ENCODE assay signal across 16 cellular contexts in the genomic region with DNA sequence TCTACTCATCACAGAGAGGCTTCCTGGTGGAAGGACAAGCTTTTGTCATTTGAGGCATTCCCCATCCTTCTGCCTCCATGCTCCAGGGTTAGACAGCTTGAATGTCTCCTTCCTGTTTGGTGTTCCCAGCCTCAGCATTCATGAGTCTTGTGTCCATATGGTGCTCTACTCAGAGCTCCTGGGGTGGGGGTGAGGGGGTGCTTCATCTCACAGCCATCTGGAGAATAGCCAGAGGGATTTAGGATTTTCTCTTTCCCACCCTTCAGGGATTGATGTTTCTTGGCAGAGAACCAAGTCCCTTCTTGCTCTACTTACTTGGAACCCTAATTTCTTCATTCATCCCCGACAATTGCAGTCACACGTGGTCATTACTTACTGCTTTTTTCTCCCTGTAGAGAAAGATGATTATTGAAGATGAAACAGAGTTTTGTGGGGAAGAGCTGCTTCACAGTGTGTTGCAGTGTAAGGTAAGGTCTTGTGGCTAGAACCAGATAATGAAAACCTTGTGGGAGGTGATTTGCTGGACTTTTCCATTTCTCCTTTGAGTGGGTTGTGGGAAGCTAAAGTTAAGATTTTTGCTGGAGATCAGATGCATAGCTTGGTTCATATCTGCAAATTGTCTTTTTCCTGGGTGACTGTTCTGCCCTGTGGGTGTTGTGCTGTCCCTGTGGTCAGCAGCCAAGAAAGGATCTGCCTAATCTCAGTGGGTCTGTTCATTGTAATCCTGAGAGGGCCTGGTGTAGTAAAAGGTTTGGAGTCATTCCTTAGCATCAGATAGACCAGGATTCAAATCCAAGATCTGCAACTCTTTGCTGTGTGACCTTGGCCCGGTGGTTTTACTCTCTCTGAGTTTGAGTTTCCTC. TPM values are rescaled to one million over a fixed set of nuclear protein-coding genes. Genes with fewer than 3 reads are reported as not detected.
DNase-seq lines count a peak whose midpoint lies in the region; ATAC-seq lines count a peak whose summit lies in the region.
"Had no signal": no experiment of that assay in that cellular context is flagged by ENCODE, and none has a peak within 500 bp of the region (broad histone marks: within the 10 kb centered on the region; RNA-seq: fewer than 3 reads in every experiment).

No MANE protein-coding gene starts in this region.

- DNase-seq in activated CD4-positive, alpha-beta T cell treated with anti-CD3 and anti-CD28 coated beads for 36 hours = no peak
- DNase-seq in activated CD4-positive, alpha-beta T cell treated with anti-CD3 and anti-CD28 coated beads, Interleukin-2, amount 50 U/mL, for 4 hours = no peak
- DNase-seq in NCI-H2171 treated with DMSO at 0.1 percent for 48 hours (lab: John Stamatoyannopoulos, UW) (peak; percentile 96), retina (peak; percentile 33), GDM1 (lab: John Stamatoyannopoulos, UW) (no peak)
- no peak for DNase-seq in activated T-helper 2 cell treated with anti-CD3 and anti-CD28 coated beads, Interferon-gamma antibody, Interleukin-2, Interleukin-4, amounts not matched to agents 10 μg/mL and 5 μg/mL and 100 μg/mL, durations not matched to agents 14 hours and 24 hours and 36 hours (ENCODE audit: low spot score)
- DNase-seq: activated CD4-positive, alpha-beta T cell treated with anti-CD3 and anti-CD28 coated beads, Interleukin-2, amount 10 ng/mL, durations not matched to agents 7 days and 5 days; lower lobe of right lung; naive thymus-derived CD8-positive, alpha-beta T cell; NCI-H345; OCI-M1; stomach had no signal

- peaks cover 54% of the 10 kb centered on the region for H3K36me3 Mint-ChIP-seq in activated CD4-positive, alpha-beta T cell treated with anti-CD3 and anti-CD28 coated beads for 36 hours (ENCODE audit: low read depth)
- peaks cover 72% of the 10 kb centered on the region for H3K36me3 Mint-ChIP-seq in activated T-helper 2 cell treated with anti-CD3 and anti-CD28 coated beads, Interferon-gamma antibody, Interleukin-2, Interleukin-4, amounts not matched to agents 10 μg/mL and 5 μg/mL and 100 μg/mL, durations not matched to agents 14 hours and 24 hours and 36 hours (ENCODE audit: low read depth)

- no peak overlapping the region for H3K4me3 Mint-ChIP-seq in activated CD4-positive, alpha-beta T cell treated with anti-CD3 and anti-CD28 coated beads for 36 hours
- H3K4me3 Mint-ChIP-seq in activated T-helper 2 cell treated with anti-CD3 and anti-CD28 coated beads, Interferon-gamma antibody, Interleukin-2, Interleukin-4, amounts not matched to agents 10 μg/mL and 5 μg/mL and 100 μg/mL, durations not matched to agents 14 hours and 24 hours and 36 hours (ENCODE audit: low read depth) = no peak overlapping the region
- H3K4me3 Mint-ChIP-seq: activated CD4-positive, alpha-beta T cell treated with anti-CD3 and anti-CD28 coated beads, Interleukin-2, amount 10 ng/mL, durations not matched to agents 7 days and 5 days; naive thymus-derived CD8-positive, alpha-beta T cell had no signal

- no peaks in the 10 kb centered on the region for H3K9me3 Mint-ChIP-seq in activated CD4-positive, alpha-beta T cell treated with anti-CD3 and anti-CD28 coated beads for 36 hours (ENCODE audit: low read depth)
- no peaks in the 10 kb centered on the region for H3K9me3 Mint-ChIP-seq in activated T-helper 2 cell treated with anti-CD3 and anti-CD28 coated beads, Interferon-gamma antibody, Interleukin-2, Interleukin-4, amounts not matched to agents 10 μg/mL and 5 μg/mL and 100 μg/mL, durations not matched to agents 14 hours and 24 hours and 36 hours
- H3K9me3 Mint-ChIP-seq: activated CD4-positive, alpha-beta T cell treated with anti-CD3 and anti-CD28 coated beads, Interleukin-2, amount 10 ng/mL, durations not matched to agents 7 days and 5 days; naive thymus-derived CD8-positive, alpha-beta T cell had no signal

- H3K27ac Mint-ChIP-seq in activated CD4-positive, alpha-beta T cell treated with anti-CD3 and anti-CD28 coated beads for 36 hours = peak overlapping the region; percentile 53
- H3K27ac Mint-ChIP-seq in activated T-helper 2 cell treated with anti-CD3 and anti-CD28 coated beads, Interferon-gamma antibody, Interleukin-2, Interleukin-4, amounts not matched to agents 10 μg/mL and 5 μg/mL and 100 μg/mL, durations not matched to agents 14 hours and 24 hours and 36 hours = peak overlapping the region; percentile 63
- H3K27ac Mint-ChIP-seq: progenitor cell of endocrine pancreas had no signal

- no peaks in the 10 kb centered on the region for H3K27me3 Mint-ChIP-seq in activated CD4-positive, alpha-beta T cell treated with anti-CD3 and anti-CD28 coated beads for 36 hours
- H3K27me3 Mint-ChIP-seq in activated T-helper 2 cell treated with anti-CD3 and anti-CD28 coated beads, Interferon-gamma antibody, Interleukin-2, Interleukin-4, amounts not matched to agents 10 μg/mL and 5 μg/mL and 100 μg/mL, durations not matched to agents 14 hours and 24 hours and 36 hours (ENCODE audit: low read depth) = no peaks in the 10 kb centered on the region
- H3K27me3 Mint-ChIP-seq: activated CD4-positive, alpha-beta T cell treated with anti-CD3 and anti-CD28 coated beads, Interleukin-2, amount 10 ng/mL, durations not matched to agents 7 days and 5 days; naive thymus-derived CD8-positive, alpha-beta T cell; progenitor cell of endocrine pancreas had no signal

- intact Hi-C loops in activated CD4-positive, alpha-beta T cell treated with anti-CD3 and anti-CD28 coated beads for 36 hours (cut with DNase I, micrococcal nuclease) = loop anchor here in 1 of 2 experiments (5.0 kb wide), 1 partner anchor 369 kb away; no protein-coding TSS in a partner anchor
- intact Hi-C loops in activated T-helper 2 cell treated with anti-CD3 and anti-CD28 coated beads, Interferon-gamma antibody, Interleukin-2, Interleukin-4, amounts not matched to agents 10 μg/mL and 5 μg/mL and 100 μg/mL, durations not matched to agents 14 hours and 24 hours and 36 hours (cut with micrococcal nuclease) = no loop called here

- peaks cover 19% of the 10 kb centered on the region for H3K4me1 Mint-ChIP-seq in activated CD4-positive, alpha-beta T cell treated with anti-CD3 and anti-CD28 coated beads for 36 hours
- peaks cover 19% of the 10 kb centered on the region for H3K4me1 Mint-ChIP-seq in activated T-helper 2 cell treated with anti-CD3 and anti-CD28 coated beads, Interferon-gamma antibody, Interleukin-2, Interleukin-4, amounts not matched to agents 10 μg/mL and 5 μg/mL and 100 μg/mL, durations not matched to agents 14 hours and 24 hours and 36 hours (ENCODE audit: low read depth)
- H3K4me1 Mint-ChIP-seq: activated CD4-positive, alpha-beta T cell treated with anti-CD3 and anti-CD28 coated beads, Interleukin-2, amount 10 ng/mL, durations not matched to agents 7 days and 5 days had no signal

- ATAC-seq in activated CD4-positive, alpha-beta T cell treated with anti-CD3 and anti-CD28 coated beads for 36 hours = peak; percentile 33
- ATAC-seq in GM19328 (IDR thresholded peaks at IDR 0.05; ENCODE audit: unreplicated experiment) (no peak), GM21737 (IDR thresholded peaks at IDR 0.05; ENCODE audit: unreplicated experiment) (no peak)
- ATAC-seq: A549; lower lobe of right lung; naive thymus-derived CD8-positive, alpha-beta T cell had no signal

- POLR2A ChIA-PET in activated CD4-positive, alpha-beta T cell treated with anti-CD3 and anti-CD28 coated beads for 36 hours (lab: Charles Lee) = interaction anchor here (0.6 kb wide), 1 partner anchor 48 kb away, joined by 3 read pairs; no protein-coding TSS in a partner anchor

- CTCF ChIA-PET in activated CD4-positive, alpha-beta T cell treated with anti-CD3 and anti-CD28 coated beads for 36 hours (lab: Charles Lee) = interaction anchor here (0.7 to 1.1 kb wide), 2 partner anchors 15 to 116 kb away, joined by 4 read pairs; no protein-coding TSS in a partner anchor

RNA-seq across cellular contexts. Expression of a gene that starts 18.6 kb away (rescaled TPM):
- 10 to 100 TPM; 65.3 to 74.6 TPM for total RNA-seq in activated CD4-positive, alpha-beta T cell treated with anti-CD3 and anti-CD28 coated beads for 36 hours
- total RNA-seq in activated T-helper 2 cell treated with anti-CD3 and anti-CD28 coated beads, Interferon-gamma antibody, Interleukin-2, Interleukin-4, amounts not matched to agents 10 μg/mL and 5 μg/mL and 100 μg/mL, durations not matched to agents 14 hours and 24 hours and 36 hours = 51.8 and 55.6 TPM in 2 replicates

RNA-seq across cellular contexts. Expression of a gene that starts 48.1 kb away (rescaled TPM):
- 10 to 100 TPM; 55.3 to 60.3 TPM for total RNA-seq in activated CD4-positive, alpha-beta T cell treated with anti-CD3 and anti-CD28 coated beads for 36 hours
- 69.8 and 76.9 TPM in 2 replicates for total RNA-seq in activated T-helper 2 cell treated with anti-CD3 and anti-CD28 coated beads, Interferon-gamma antibody, Interleukin-2, Interleukin-4, amounts not matched to agents 10 μg/mL and 5 μg/mL and 100 μg/mL, durations not matched to agents 14 hours and 24 hours and 36 hours

Comparison
In these comparisons a context has a peak if more than half of its experiments do, and no peak if none do; other contexts are left out.
1. DNase-seq: peak in NCI-H2171 treated with DMSO at 0.1 percent for 48 hours (single experiment) and retina (single experiment); none in activated CD4-positive, alpha-beta T cell treated with anti-CD3 and anti-CD28 coated beads for 36 hours (single experiment), activated CD4-positive, alpha-beta T cell treated with anti-CD3 and anti-CD28 coated beads, Interleukin-2, amount 50 U/mL, for 4 hours (0 of 2), activated T-helper 2 cell treated with anti-CD3 and anti-CD28 coated beads, Interferon-gamma antibody, Interleukin-2, Interleukin-4, amounts not matched to agents 10 μg/mL and 5 μg/mL and 100 μg/mL, durations not matched to agents 14 hours and 24 hours and 36 hours (single experiment) and GDM1 (single experiment).